1 cellular context compared by ENCODE assay signal in the genomic region with DNA sequence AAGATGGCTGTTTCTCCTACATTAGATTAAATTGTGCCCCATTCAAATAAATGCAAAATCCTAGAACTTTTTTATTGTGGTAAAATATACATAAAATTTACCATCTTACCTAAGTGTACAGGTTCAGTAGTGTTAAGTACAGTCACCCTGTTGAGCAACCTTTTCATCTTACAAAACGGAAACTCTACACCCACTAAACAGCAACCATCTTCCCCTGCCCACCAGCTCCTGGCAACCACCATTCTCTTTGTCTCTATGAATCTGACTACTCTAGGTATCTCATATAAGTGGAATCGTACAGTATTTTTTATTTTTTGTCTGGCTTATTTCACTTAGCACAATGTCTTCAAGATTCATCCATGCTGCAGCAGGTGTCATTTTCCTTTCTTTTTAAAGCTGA.
TF ChIP-seq lines count a peak whose summit lies in the region.

No MANE protein-coding gene starts in this region.

TF ChIP-seq in GM23338, 12 proteins besides CTCF, POLR2A, EP300 and RAD21 (continued from another document):
- TF ChIP-seq, protein P1, sequence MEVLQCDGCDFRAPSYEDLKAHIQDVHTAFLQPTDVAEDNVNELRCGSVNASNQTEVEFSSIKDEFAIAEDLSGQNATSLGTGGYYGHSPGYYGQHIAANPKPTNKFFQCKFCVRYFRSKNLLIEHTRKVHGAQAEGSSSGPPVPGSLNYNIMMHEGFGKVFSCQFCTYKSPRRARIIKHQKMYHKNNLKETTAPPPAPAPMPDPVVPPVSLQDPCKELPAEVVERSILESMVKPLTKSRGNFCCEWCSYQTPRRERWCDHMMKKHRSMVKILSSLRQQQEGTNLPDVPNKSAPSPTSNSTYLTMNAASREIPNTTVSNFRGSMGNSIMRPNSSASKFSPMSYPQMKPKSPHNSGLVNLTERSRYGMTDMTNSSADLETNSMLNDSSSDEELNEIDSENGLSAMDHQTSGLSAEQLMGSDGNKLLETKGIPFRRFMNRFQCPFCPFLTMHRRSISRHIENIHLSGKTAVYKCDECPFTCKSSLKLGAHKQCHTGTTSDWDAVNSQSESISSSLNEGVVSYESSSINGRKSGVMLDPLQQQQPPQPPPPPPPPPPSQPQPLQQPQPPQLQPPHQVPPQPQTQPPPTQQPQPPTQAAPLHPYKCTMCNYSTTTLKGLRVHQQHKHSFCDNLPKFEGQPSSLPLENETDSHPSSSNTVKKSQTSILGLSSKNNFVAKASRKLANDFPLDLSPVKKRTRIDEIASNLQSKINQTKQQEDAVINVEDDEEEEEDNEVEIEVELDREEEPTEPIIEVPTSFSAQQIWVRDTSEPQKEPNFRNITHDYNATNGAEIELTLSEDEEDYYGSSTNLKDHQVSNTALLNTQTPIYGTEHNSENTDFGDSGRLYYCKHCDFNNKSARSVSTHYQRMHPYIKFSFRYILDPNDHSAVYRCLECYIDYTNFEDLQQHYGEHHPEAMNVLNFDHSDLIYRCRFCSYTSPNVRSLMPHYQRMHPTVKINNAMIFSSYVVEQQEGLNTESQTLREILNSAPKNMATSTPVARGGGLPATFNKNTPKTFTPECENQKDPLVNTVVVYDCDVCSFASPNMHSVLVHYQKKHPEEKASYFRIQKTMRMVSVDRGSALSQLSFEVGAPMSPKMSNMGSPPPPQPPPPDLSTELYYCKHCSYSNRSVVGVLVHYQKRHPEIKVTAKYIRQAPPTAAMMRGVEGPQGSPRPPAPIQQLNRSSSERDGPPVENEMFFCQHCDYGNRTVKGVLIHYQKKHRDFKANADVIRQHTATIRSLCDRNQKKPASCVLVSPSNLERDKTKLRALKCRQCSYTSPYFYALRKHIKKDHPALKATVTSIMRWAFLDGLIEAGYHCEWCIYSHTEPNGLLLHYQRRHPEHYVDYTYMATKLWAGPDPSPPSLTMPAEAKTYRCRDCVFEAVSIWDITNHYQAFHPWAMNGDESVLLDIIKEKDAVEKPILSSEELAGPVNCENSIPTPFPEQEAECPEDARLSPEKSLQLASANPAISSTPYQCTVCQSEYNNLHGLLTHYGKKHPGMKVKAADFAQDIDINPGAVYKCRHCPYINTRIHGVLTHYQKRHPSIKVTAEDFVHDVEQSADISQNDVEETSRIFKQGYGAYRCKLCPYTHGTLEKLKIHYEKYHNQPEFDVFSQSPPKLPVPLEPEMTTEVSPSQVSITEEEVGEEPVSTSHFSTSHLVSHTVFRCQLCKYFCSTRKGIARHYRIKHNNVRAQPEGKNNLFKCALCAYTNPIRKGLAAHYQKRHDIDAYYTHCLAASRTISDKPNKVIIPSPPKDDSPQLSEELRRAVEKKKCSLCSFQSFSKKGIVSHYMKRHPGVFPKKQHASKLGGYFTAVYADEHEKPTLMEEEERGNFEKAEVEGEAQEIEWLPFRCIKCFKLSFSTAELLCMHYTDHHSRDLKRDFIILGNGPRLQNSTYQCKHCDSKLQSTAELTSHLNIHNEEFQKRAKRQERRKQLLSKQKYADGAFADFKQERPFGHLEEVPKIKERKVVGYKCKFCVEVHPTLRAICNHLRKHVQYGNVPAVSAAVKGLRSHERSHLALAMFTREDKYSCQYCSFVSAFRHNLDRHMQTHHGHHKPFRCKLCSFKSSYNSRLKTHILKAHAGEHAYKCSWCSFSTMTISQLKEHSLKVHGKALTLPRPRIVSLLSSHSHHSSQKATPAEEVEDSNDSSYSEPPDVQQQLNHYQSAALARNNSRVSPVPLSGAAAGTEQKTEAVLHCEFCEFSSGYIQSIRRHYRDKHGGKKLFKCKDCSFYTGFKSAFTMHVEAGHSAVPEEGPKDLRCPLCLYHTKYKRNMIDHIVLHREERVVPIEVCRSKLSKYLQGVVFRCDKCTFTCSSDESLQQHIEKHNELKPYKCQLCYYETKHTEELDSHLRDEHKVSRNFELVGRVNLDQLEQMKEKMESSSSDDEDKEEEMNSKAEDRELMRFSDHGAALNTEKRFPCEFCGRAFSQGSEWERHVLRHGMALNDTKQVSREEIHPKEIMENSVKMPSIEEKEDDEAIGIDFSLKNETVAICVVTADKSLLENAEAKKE (CRISPR knock-in tag; IDR thresholded peaks at IDR 0.05): no peak
- TF ChIP-seq ZNF114 (CRISPR knock-in tag; IDR thresholded peaks at IDR 0.05) (no peak), EZH2phosphoT487 (IDR thresholded peaks at IDR 0.05; ENCODE audit: unreplicated experiment) (no peak), EZH2 (IDR thresholded peaks at IDR 0.05; ENCODE audit: low read depth, unreplicated experiment) (no peak)
